Comparison of ENCODE assay signal across 10 cellular contexts in the genomic region with DNA sequence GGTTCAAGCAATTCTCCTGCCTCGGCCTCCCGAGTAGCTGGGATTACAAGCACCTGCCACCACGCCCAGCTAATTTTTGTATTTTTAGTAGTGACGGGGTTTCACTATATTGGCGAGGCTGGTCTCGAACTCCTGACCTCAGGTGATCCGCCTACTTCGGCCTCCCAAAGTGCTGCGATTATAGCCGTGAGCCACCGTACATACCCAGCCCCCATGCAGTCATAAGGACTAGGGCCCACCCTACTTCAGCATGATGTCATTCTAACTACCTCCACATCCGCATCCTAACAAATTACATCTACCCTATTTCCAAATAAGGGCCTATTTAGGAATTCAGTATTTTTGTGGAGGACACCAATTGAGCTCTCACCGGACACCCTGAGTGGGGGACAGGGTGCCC. TPM values are rescaled to one million over a fixed set of nuclear protein-coding genes. Genes with fewer than 3 reads are reported as not detected.
"Had no signal": no experiment of that assay in that cellular context is flagged by ENCODE, and none has a peak within 500 bp of the region (broad histone marks: within the 10 kb centered on the region; RNA-seq: fewer than 3 reads in every experiment).

No MANE protein-coding gene starts in this region.

RNA-seq across cellular contexts. Expression of a gene that starts 22.4 kb away (rescaled TPM):
- total RNA-seq: activated CD4-positive, alpha-beta memory T cell treated with anti-CD3 and anti-CD28 coated beads, Interleukin-2, amount 10 ng/mL, durations not matched to agents 7 days and 5 days; activated CD4-positive, alpha-beta T cell treated with anti-CD3 and anti-CD28 coated beads for 36 hours; activated CD8-positive, alpha-beta memory T cell treated with anti-CD3 and anti-CD28 coated beads for 36 hours; activated naive CD8-positive, alpha-beta T cell treated with anti-CD3 and anti-CD28 coated beads for 36 hours; activated T-cell treated with anti-CD3 and anti-CD28 coated beads, Interleukin-2, amount 50 U/mL, for 72 hours; activated T-helper 2 cell treated with anti-CD3 and anti-CD28 coated beads, Interferon-gamma antibody, Interleukin-2, Interleukin-4, amounts not matched to agents 10 μg/mL and 5 μg/mL and 100 μg/mL, durations not matched to agents 14 hours and 24 hours and 36 hours; LHCN-M2; M059J; Peyer's patch had no signal
- polyA plus RNA-seq: SK-N-SH had no signal
